ENCODE assay signal across 14 cellular contexts in the genomic region with DNA sequence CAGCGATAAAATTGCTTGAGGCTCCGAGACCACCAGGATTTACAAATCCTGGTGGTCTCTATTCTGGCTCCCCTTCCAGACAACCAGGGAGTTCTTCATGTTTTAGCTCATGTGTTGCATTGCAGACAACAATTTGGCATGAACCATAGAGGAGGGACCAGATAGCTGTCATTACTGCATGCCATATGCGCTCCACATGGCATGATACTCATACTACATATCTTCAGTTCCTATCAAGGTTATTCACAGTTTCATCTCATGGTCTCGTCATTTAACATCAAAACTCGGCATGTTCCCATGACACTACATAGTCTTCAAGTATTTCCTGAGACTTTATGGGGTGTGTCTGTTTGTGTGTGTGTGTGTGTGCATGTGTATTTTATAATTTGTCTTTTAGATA.
DNase-seq lines count a peak whose midpoint lies in the region; ATAC-seq and TF ChIP-seq lines count a peak whose summit lies in the region.
"Had no signal": no experiment of that assay in that cellular context is flagged by ENCODE, and none has a peak within 500 bp of the region (broad histone marks: within the 10 kb centered on the region; RNA-seq: fewer than 3 reads in every experiment).

No MANE protein-coding gene starts in this region.

- TF ChIP-seq CTCF in WERI-Rb-1 (IDR thresholded peaks at IDR 0.05; ENCODE audit: low read depth, low read length) (no peak), fibroblast of the aortic adventitia (IDR thresholded peaks at IDR 0.05; ENCODE audit: insufficient read depth, low read length) (no peak)

- peak overlapping the region; percentile 77 for H3K4me3 Mint-ChIP-seq in activated T-cell treated with anti-CD3 and anti-CD28 coated beads, Interleukin-2, amount 50 U/mL, for 24 hours
- H3K4me3 Mint-ChIP-seq: activated CD4-positive, alpha-beta T cell treated with anti-CD3 and anti-CD28 coated beads for 36 hours; T-helper 1 cell treated with Interleukin-12 subunit alpha and Interleukin-12 subunit beta and Interleukin-4 antibody, amounts not matched to agents 30 μg/mL and 1 μg/mL, for 36 hours had no signal

- peak overlapping the region; percentile 86 for H3K27ac ChIP-seq in WERI-Rb-1
- peak overlapping the region; percentile 38 for H3K27ac ChIP-seq in temporal lobe (ENCODE audit: low read depth, low read length)
- H3K27ac ChIP-seq: RWPE1 had no signal

- H3K36me3 ChIP-seq in WERI-Rb-1 (no peaks in the 10 kb centered on the region; the same call in 1 of the 2 replicates), MG63 (0 out of 2 replicates have a peak, but pooled peaks cover 3% of the 10 kb centered on the region)

- no peaks in the 10 kb centered on the region for H3K27me3 Mint-ChIP-seq in activated T-cell treated with anti-CD3 and anti-CD28 coated beads, Interleukin-2, amount 50 U/mL, for 24 hours
- H3K27me3 Mint-ChIP-seq: activated CD4-positive, alpha-beta T cell treated with anti-CD3 and anti-CD28 coated beads for 36 hours had no signal

- H3K9me3 ChIP-seq in WERI-Rb-1 (ENCODE audit: severe bottlenecking) = no peaks in the 10 kb centered on the region
- no peaks in the 10 kb centered on the region for H3K9me3 ChIP-seq in MG63

- DNase-seq in activated T-cell treated with anti-CD3 and anti-CD28 coated beads, Interleukin-2, amount 50 U/mL, for 24 hours = no peak
- no peak for DNase-seq in activated T-cell treated with anti-CD3 and anti-CD28 coated beads, Interleukin-2, amount 50 U/mL, for 48 hours
- DNase-seq in WERI-Rb-1 = no peak
- DNase-seq in fibroblast of the aortic adventitia (ENCODE audit: low read depth) = peak; percentile 19
- DNase-seq in islet precursor cell = no peak
- DNase-seq in MG63 = no peak
- DNase-seq: activated CD4-positive, alpha-beta T cell treated with anti-CD3 and anti-CD28 coated beads for 36 hours; activated naive CD4-positive, alpha-beta T cell treated with anti-CD3 and anti-CD28 coated beads, Interleukin-2, amount 50 U/mL, for 16 hours; Calu3; NCI-H2081 treated with DMSO at 0.1 percent for 48 hours had no signal

- no peaks in the 10 kb centered on the region for H3K9me3 Mint-ChIP-seq in activated T-cell treated with anti-CD3 and anti-CD28 coated beads, Interleukin-2, amount 50 U/mL, for 24 hours
- H3K9me3 Mint-ChIP-seq: T-helper 1 cell treated with Interleukin-12 subunit alpha and Interleukin-12 subunit beta and Interleukin-4 antibody, amounts not matched to agents 30 μg/mL and 1 μg/mL, for 36 hours had no signal

- H3K27ac Mint-ChIP-seq in activated T-cell treated with anti-CD3 and anti-CD28 coated beads, Interleukin-2, amount 50 U/mL, for 24 hours = peak overlapping the region; percentile 89
- H3K27ac Mint-ChIP-seq: activated CD4-positive, alpha-beta T cell treated with anti-CD3 and anti-CD28 coated beads for 36 hours; T-helper 1 cell treated with Interleukin-12 subunit alpha and Interleukin-12 subunit beta and Interleukin-4 antibody, amounts not matched to agents 30 μg/mL and 1 μg/mL, for 36 hours had no signal

- peak overlapping the region; percentile 20 for H3K4me3 ChIP-seq in WERI-Rb-1 (ENCODE audit: low read depth, low read length)
- peak overlapping the region; percentile 55 for H3K4me3 ChIP-seq in fibroblast of the aortic adventitia (ENCODE audit: low read depth, low read length)
- no peak overlapping the region for H3K4me3 ChIP-seq in MG63

- ATAC-seq in GM21447 (IDR thresholded peaks at IDR 0.05; ENCODE audit: unreplicated experiment) = no peak
- ATAC-seq: activated CD4-positive, alpha-beta T cell treated with anti-CD3 and anti-CD28 coated beads for 36 hours had no signal

- H3K4me1 Mint-ChIP-seq in activated T-cell treated with anti-CD3 and anti-CD28 coated beads, Interleukin-2, amount 50 U/mL, for 24 hours (ENCODE audit: low read depth) = peaks cover 33% of the 10 kb centered on the region
- H3K4me1 Mint-ChIP-seq: activated CD4-positive, alpha-beta T cell treated with anti-CD3 and anti-CD28 coated beads for 36 hours had no signal

- H3K27me3 ChIP-seq in WERI-Rb-1 (ENCODE audit: insufficient read depth, low read depth, severe bottlenecking) (no peaks in the 10 kb centered on the region), MG63 (no peaks in the 10 kb centered on the region)

- peaks cover 29% of the 10 kb centered on the region for H3K36me3 Mint-ChIP-seq in activated T-cell treated with anti-CD3 and anti-CD28 coated beads, Interleukin-2, amount 50 U/mL, for 24 hours (ENCODE audit: low read depth)
